In the genomic region with DNA sequence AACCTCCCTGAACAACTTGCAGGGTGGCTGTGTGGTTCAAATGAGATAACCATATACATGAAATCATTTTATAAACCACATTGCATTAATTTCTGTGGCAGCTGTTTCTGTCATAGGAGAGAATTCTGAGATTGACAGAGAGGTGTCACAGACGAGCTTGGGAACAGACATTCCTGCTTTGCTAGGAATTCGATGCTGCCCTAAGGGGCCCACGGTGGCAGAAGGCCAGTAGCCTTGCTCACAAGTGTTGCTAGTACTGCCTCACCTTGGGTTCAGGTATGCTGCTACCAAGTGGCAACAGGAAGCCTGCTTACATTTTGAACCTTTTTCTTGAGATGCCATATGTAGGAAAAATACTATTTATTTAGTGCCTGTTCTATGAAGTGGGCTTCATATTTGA, we compare ENCODE assay signal across 15 cellular contexts. TPM values are rescaled to one million over a fixed set of nuclear protein-coding genes. Genes with fewer than 3 reads are reported as not detected.
A peak's percentile ranks its signal among the peaks of the same experiment; 100 is the strongest.
DNase-seq lines count a peak whose midpoint lies in the region.
"Had no signal": no experiment of that assay in that cellular context is flagged by ENCODE, and none has a peak within 500 bp of the region (broad histone marks: within the 10 kb centered on the region; RNA-seq: fewer than 3 reads in every experiment).

No MANE protein-coding gene starts in this region.

- no peak overlapping the region for H4K5ac ChIP-seq in mesendoderm (ENCODE audit: low read length)

- H3K4me1 Mint-ChIP-seq in dendritic cell treated with granulocyte-macrophage colony-stimulating factor and Interleukin-4, amounts not matched to agents 40 ng/mL and 50 ng/mL, for 4 days (ENCODE audit: low read depth): peaks cover 81% of the 10 kb centered on the region
- H3K4me1 Mint-ChIP-seq: CD4-positive, alpha-beta memory T cell had no signal

- H3K56ac ChIP-seq in mesendoderm (ENCODE audit: low read length): no peak overlapping the region

- H2BK120ac ChIP-seq in mesendoderm (ENCODE audit: low read depth, low read length): no peak overlapping the region

- no peak overlapping the region for H2AK5ac ChIP-seq in mesendoderm (ENCODE audit: low read length)

- no peak overlapping the region for H2BK5ac ChIP-seq in mesendoderm (ENCODE audit: low read length)

- H3K36me3 ChIP-seq in mesendoderm (ENCODE audit: control insufficient read depth, insufficient read depth, low read length): no peaks in the 10 kb centered on the region

- no peak overlapping the region for H3K9ac ChIP-seq in mesendoderm (ENCODE audit: low read length)

- no peak overlapping the region for H4K8ac ChIP-seq in mesendoderm (ENCODE audit: low read depth, low read length)

- no peaks in the 10 kb centered on the region for H3K79me1 ChIP-seq in mesendoderm (ENCODE audit: low read length)

- peaks cover 9% of the 10 kb centered on the region for H3K4me1 ChIP-seq in mesendoderm (ENCODE audit: control insufficient read depth, low read depth, low read length)

- H3K23ac ChIP-seq in mesendoderm (ENCODE audit: low read length): no peak overlapping the region

- no peak overlapping the region for H2BK15ac ChIP-seq in mesendoderm (replicated peaks; ENCODE audit: low read depth)

- DNase-seq in ELF-1 (ENCODE audit: low read depth, low spot score): peak; percentile 73
- peak; percentile 54 for DNase-seq in mesendoderm
- DNase-seq in hippocampal formation (lab: John Stamatoyannopoulos, UW): no peak
- DNase-seq in NCI-H1436 treated with DMSO at 0.1 percent for 48 hours (lab: John Stamatoyannopoulos, UW): no peak
- no peak for DNase-seq in T-helper 9 cell
- DNase-seq: C1 segment of cervical spinal cord; Calu3; CD4-positive, alpha-beta memory T cell; COR-L47; DMS53; DMS79 treated with DMSO at 0.1 percent for 48 hours; H9 had no signal

- no peak overlapping the region for H3K4me3 ChIP-seq in mesendoderm (ENCODE audit: low read length)
- H3K4me3 ChIP-seq: GM23338 had no signal

- H3K27me3 ChIP-seq in mesendoderm (ENCODE audit: insufficient read depth, low read length, poor library complexity): no peaks in the 10 kb centered on the region

- H3K27ac ChIP-seq in mesendoderm (ENCODE audit: low read depth, low read length): no peak overlapping the region

- H3K79me2 ChIP-seq in mesendoderm (ENCODE audit: control insufficient read depth, insufficient read depth, low read length): no peaks in the 10 kb centered on the region

- H3K18ac ChIP-seq in mesendoderm (ENCODE audit: low read length): no peak overlapping the region

- peak overlapping the region; percentile 97 for H3K27ac Mint-ChIP-seq in dendritic cell treated with granulocyte-macrophage colony-stimulating factor and Interleukin-4, amounts not matched to agents 40 ng/mL and 50 ng/mL, for 4 days
- H3K27ac Mint-ChIP-seq: CD4-positive, alpha-beta memory T cell; GM23338; H9 had no signal

- no peaks in the 10 kb centered on the region for H3K27me3 Mint-ChIP-seq in dendritic cell treated with granulocyte-macrophage colony-stimulating factor and Interleukin-4, amounts not matched to agents 40 ng/mL and 50 ng/mL, for 4 days

- H3K4ac ChIP-seq in mesendoderm (ENCODE audit: low read depth, low read length): no peak overlapping the region

- no peak overlapping the region for H3K4me2 ChIP-seq in mesendoderm (ENCODE audit: low read length)
- H3K4me2 ChIP-seq: GM23338 had no signal

- WGBS in mesendoderm (ENCODE audit: extremely low coverage, insufficient coverage, low lambda C conversion rate): no CpG with 5 or more reads among the region's 3 CpGs

- intact Hi-C loops in dendritic cell treated with granulocyte-macrophage colony-stimulating factor and Interleukin-4, amounts not matched to agents 40 ng/mL and 50 ng/mL, for 4 days (cut with micrococcal nuclease): no loop called here

- H3K9me3 Mint-ChIP-seq in dendritic cell treated with granulocyte-macrophage colony-stimulating factor and Interleukin-4, amounts not matched to agents 40 ng/mL and 50 ng/mL, for 4 days: no peaks in the 10 kb centered on the region
- H3K9me3 Mint-ChIP-seq: CD4-positive, alpha-beta memory T cell; GM23338; H9 had no signal

- H3K36me3 Mint-ChIP-seq in dendritic cell treated with granulocyte-macrophage colony-stimulating factor and Interleukin-4, amounts not matched to agents 40 ng/mL and 50 ng/mL, for 4 days (ENCODE audit: low read depth): no peaks in the 10 kb centered on the region
- H3K36me3 Mint-ChIP-seq: CD4-positive, alpha-beta memory T cell had no signal

- no peak overlapping the region for H3K4me3 Mint-ChIP-seq in dendritic cell treated with granulocyte-macrophage colony-stimulating factor and Interleukin-4, amounts not matched to agents 40 ng/mL and 50 ng/mL, for 4 days
- H3K4me3 Mint-ChIP-seq: CD4-positive, alpha-beta memory T cell; GM23338; H9 had no signal

RNA-seq across cellular contexts. Expression of gene KCNA10, which starts 13.4 kb away (rescaled TPM):
- polyA plus RNA-seq in mesendoderm (2013, experiment 1 of 2): not detected
- not detected for polyA plus RNA-seq in mesendoderm (2013, experiment 2 of 2)
- polyA plus RNA-seq: BJ; CD4-positive, alpha-beta memory T cell; GM23338 had no signal

RNA-seq across cellular contexts. Expression of gene PROK1, which starts 54.6 kb away (rescaled TPM):
- polyA plus RNA-seq in mesendoderm (2013, experiment 1 of 2): 1.0 TPM
- 0.95 TPM for polyA plus RNA-seq in mesendoderm (2013, experiment 2 of 2)
- polyA plus RNA-seq: BJ; CD4-positive, alpha-beta memory T cell; GM23338 had no signal

Comparison
In these comparisons a context has a peak if more than half of its experiments do, and no peak if none do; other contexts are left out.
1. DNase-seq: peak in ELF-1 (single experiment) and mesendoderm (single experiment); none in hippocampal formation (0 of 2), NCI-H1436 treated with DMSO at 0.1 percent for 48 hours (single experiment) and T-helper 9 cell (single experiment).